22 cellular contexts compared by ENCODE assay signal in the genomic region with DNA sequence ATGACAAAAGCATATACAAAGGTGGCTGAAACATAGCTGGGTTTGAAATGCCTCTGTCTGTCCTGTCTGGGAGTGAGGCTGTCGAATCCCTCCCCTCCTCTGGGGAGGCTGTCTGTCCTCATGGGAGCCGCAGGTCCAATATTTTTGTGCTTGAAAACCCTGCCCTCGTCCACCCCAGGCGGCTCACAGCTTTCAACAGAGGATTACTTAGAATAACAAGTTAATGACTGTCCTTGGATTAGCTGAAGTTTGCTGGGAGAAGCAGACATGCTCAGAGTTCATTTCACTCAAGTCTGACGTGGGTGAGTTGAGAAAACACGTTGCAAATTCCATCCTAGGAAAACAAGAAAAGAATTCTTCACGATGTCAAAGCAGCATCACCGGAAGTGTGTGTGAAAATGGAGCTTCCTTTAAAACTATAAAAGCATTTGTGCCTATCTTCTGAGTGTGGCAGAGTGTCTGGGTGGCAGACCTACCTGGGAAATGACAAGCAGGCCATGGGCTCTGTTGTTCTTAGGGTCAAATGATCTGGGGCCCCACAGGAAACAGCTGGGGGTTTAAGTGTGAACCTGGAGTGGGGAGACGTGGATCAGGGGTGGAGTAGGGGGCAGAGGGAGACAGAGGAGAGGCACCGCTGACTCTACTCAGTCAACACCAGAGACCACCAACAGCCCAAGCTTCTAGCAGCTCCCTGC.
A peak's percentile ranks its signal among the peaks of the same experiment; 100 is the strongest.
DNase-seq lines count a peak whose midpoint lies in the region; ATAC-seq and TF ChIP-seq lines count a peak whose summit lies in the region.
"Had no signal": no experiment of that assay in that cellular context is flagged by ENCODE, and none has a peak within 500 bp of the region (broad histone marks: within the 10 kb centered on the region; RNA-seq: fewer than 3 reads in every experiment).

No MANE protein-coding gene starts in this region.

- POLR2A ChIA-PET in HEK293T (lab: Yijun Ruan, JAX), result interaction anchor here (1.2 kb wide), 1 partner anchor 9 kb away, joined by 6 read pairs; no protein-coding TSS in a partner anchor

- WGBS in endodermal cell (ENCODE audit: insufficient coverage in 1 of 2, insufficient read length in 1 of 2), 2 experiments, result 76 to 77% methylated on average over 3 to 10 of the region's 10 CpGs
- 38 to 50% methylated on average over 10 of the region's 10 CpGs for WGBS in aorta, 2 donors

- H3K27ac ChIP-seq in gastrocnemius medialis, result no peak overlapping the region
- H3K27ac ChIP-seq in endodermal cell (ENCODE audit: low read depth, low read length), result no peak overlapping the region
- H3K27ac ChIP-seq in aorta (ENCODE audit: low read depth in 1 of 2, low read length in 2 of 2), result no peak overlapping the region
- H3K27ac ChIP-seq: body of pancreas had no signal

- no peaks in the 10 kb centered on the region for H3K27me3 Mint-ChIP-seq in endodermal cell (ENCODE audit: insufficient read depth)

- intact Hi-C loops in gastrocnemius medialis (cut with DNase I; ENCODE audit: low total_unique reads) (no loop called here), aorta (cut with DNase I) (no loop called here)

- in situ Hi-C loops in gastrocnemius medialis (cut with MboI; ENCODE audit: low sequenced_read_pairs in 4 of 4), result no loop called here

- no peaks in the 10 kb centered on the region for H3K27me3 ChIP-seq in gastrocnemius medialis
- H3K27me3 ChIP-seq in endodermal cell (ENCODE audit: control insufficient read depth, insufficient read depth, low read length, poor library complexity, severe bottlenecking), result no peaks in the 10 kb centered on the region
- H3K27me3 ChIP-seq in aorta (ENCODE audit: control insufficient read depth in 1 of 2, insufficient read depth in 2 of 2, low read length in 1 of 2), result no peaks in the 10 kb centered on the region
- H3K27me3 ChIP-seq: body of pancreas, MG63 had no signal

- DNase-seq in HEK293T (ENCODE audit: extremely low spot score), result peak; percentile 14
- peak; percentile 55 to 56 for DNase-seq in cardiac fibroblast (ENCODE audit: low read depth in 2 of 2)
- peak; percentile 64 for DNase-seq in kidney glomerular epithelial cell (lab: John Stamatoyannopoulos, UW)
- DNase-seq in skeletal muscle cell (ENCODE audit: low read depth), result peak; percentile 53
- no peak for DNase-seq in gastrocnemius medialis
- no peak for DNase-seq in NCI-H1694 treated with DMSO at 0.1 percent for 48 hours (lab: John Stamatoyannopoulos, UW)
- DNase-seq in endodermal cell, result no peak
- DNase-seq in aorta, result no peak
- DNase-seq: activated CD4-positive, alpha-beta T cell treated with anti-CD3 and anti-CD28 coated beads for 4 hours; activated CD8-positive, alpha-beta memory T cell treated with anti-CD3 and anti-CD28 coated beads, Interleukin-2, amount 50 U/mL, for 4 hours; activated naive CD4-positive, alpha-beta T cell treated with Interleukin-2 at 50 U/mL for 16 hours; body of pancreas; C1 segment of cervical spinal cord; effector CD8-positive, alpha-beta T cell; MG63; NCI-H2029 treated with DMSO at 0.1 percent for 48 hours; NCI-H524 treated with DMSO at 0.1 percent for 48 hours; occipital lobe; small intestine had no signal

- H3K4me3 ChIP-seq in cardiac fibroblast (replicated peaks in 1 of 2; ENCODE audit: low read depth in 2 of 2, low read length in 2 of 2) (no peak overlapping the region), skeletal muscle cell (ENCODE audit: low read depth, low read length) (no peak overlapping the region), gastrocnemius medialis (no peak overlapping the region), endodermal cell (ENCODE audit: low read length) (no peak overlapping the region), aorta (ENCODE audit: low read length in 2 of 2) (no peak overlapping the region)
- H3K4me3 ChIP-seq: body of pancreas, MG63 had no signal

- no peaks in the 10 kb centered on the region for H3K36me3 ChIP-seq in gastrocnemius medialis
- H3K36me3 ChIP-seq in endodermal cell (ENCODE audit: control insufficient read depth, insufficient read depth, low read length), result no peaks in the 10 kb centered on the region
- no peaks in the 10 kb centered on the region for H3K36me3 ChIP-seq in aorta (ENCODE audit: control insufficient read depth in 1 of 2, insufficient read depth in 2 of 2, low read length in 1 of 2)
- H3K36me3 ChIP-seq: MG63 had no signal

- H3K27ac Mint-ChIP-seq in endodermal cell, result no peak overlapping the region
- H3K27ac Mint-ChIP-seq: stimulated activated memory B cell treated with anti-CD40 and anti-IgM and Interleukin-4, amounts not matched to agents 10 μg/mL and 1 μg/mL and 100 μg/mL, for 72 hours; type B pancreatic cell had no signal

- H3K4me1 Mint-ChIP-seq in endodermal cell, result peaks cover 12% of the 10 kb centered on the region
- H3K4me1 Mint-ChIP-seq: stimulated activated memory B cell treated with anti-CD40 and anti-IgM and Interleukin-4, amounts not matched to agents 10 μg/mL and 1 μg/mL and 100 μg/mL, for 72 hours had no signal

- ATAC-seq in gastrocnemius medialis, result no peak
- ATAC-seq in aorta (ENCODE audit: low FRiP score), result no peak
- ATAC-seq: body of pancreas; SK-N-SH treated with all-trans-retinoic acid at 6 μM for 48 hours; stimulated activated memory B cell treated with anti-CD40 and anti-IgM and Interleukin-4, amounts not matched to agents 10 μg/mL and 1 μg/mL and 100 μg/mL, for 72 hours had no signal

- H3K4me1 ChIP-seq in gastrocnemius medialis, result no peaks in the 10 kb centered on the region
- peaks cover 4% of the 10 kb centered on the region for H3K4me1 ChIP-seq in endodermal cell (ENCODE audit: control insufficient read depth, insufficient read depth, low read length)
- H3K4me1 ChIP-seq in aorta (ENCODE audit: control insufficient read depth in 1 of 2, insufficient read depth in 2 of 2, low read length in 2 of 2), result no peaks in the 10 kb centered on the region
- H3K4me1 ChIP-seq: body of pancreas had no signal

- no peaks in the 10 kb centered on the region for H3K36me3 Mint-ChIP-seq in endodermal cell (ENCODE audit: low read depth)
- H3K36me3 Mint-ChIP-seq: stimulated activated memory B cell treated with anti-CD40 and anti-IgM and Interleukin-4, amounts not matched to agents 10 μg/mL and 1 μg/mL and 100 μg/mL, for 72 hours; type B pancreatic cell had no signal

- CTCF ChIA-PET in HEK293T (lab: Yijun Ruan, JAX), result interaction anchor here (0.5 kb wide), 1 partner anchor 26 kb away, joined by 3 read pairs; no protein-coding TSS in a partner anchor

- no peak for TF ChIP-seq POLR2A in gastrocnemius medialis (IDR thresholded peaks at IDR 0.05)

- no peak overlapping the region for H3K9ac ChIP-seq in endodermal cell (ENCODE audit: extremely low read depth, low read length, poor library complexity, severe bottlenecking)

- no peak overlapping the region for H3K4me3 Mint-ChIP-seq in endodermal cell
- H3K4me3 Mint-ChIP-seq: stimulated activated memory B cell treated with anti-CD40 and anti-IgM and Interleukin-4, amounts not matched to agents 10 μg/mL and 1 μg/mL and 100 μg/mL, for 72 hours; type B pancreatic cell had no signal

- H3K9me3 ChIP-seq in gastrocnemius medialis (no peaks in the 10 kb centered on the region), endodermal cell (ENCODE audit: control insufficient read depth, low read length) (no peaks in the 10 kb centered on the region), aorta (ENCODE audit: control insufficient read depth, low read length) (peaks cover 2% of the 10 kb centered on the region)
- H3K9me3 ChIP-seq: MG63 had no signal

- peaks cover 7% of the 10 kb centered on the region for H3K9me3 Mint-ChIP-seq in endodermal cell

- TF ChIP-seq CTCF in cardiac fibroblast (IDR thresholded peaks at IDR 0.05; ENCODE audit: low read depth, low read length), result no peak
- no peak for TF ChIP-seq CTCF in gastrocnemius medialis (IDR thresholded peaks at IDR 0.05 in 4 of 5, conservative IDR thresholded peaks at IDR 0.05 in 1 of 5)
- TF ChIP-seq CTCF in endodermal cell (conservative IDR thresholded peaks at IDR 0.05), result no peak

TF ChIP-seq in HEK293T, 16 proteins besides CTCF, POLR2A, EP300 and RAD21:
- TF ChIP-seq CTBP1 (IDR thresholded peaks at IDR 0.05; ENCODE audit: borderline replicate concordance) (no peak), ARNT (IDR thresholded peaks at IDR 0.05) (no peak)

Comparison
In these comparisons a context has a peak if more than half of its experiments do, and no peak if none do; other contexts are left out.
1. DNase-seq: peak in HEK293T (single experiment), cardiac fibroblast (2 of 2), kidney glomerular epithelial cell (single experiment) and skeletal muscle cell (single experiment); none in gastrocnemius medialis (0 of 2), NCI-H1694 treated with DMSO at 0.1 percent for 48 hours (single experiment), endodermal cell (single experiment) and aorta (0 of 2).